22 cellular contexts compared by ENCODE assay signal in the genomic region with DNA sequence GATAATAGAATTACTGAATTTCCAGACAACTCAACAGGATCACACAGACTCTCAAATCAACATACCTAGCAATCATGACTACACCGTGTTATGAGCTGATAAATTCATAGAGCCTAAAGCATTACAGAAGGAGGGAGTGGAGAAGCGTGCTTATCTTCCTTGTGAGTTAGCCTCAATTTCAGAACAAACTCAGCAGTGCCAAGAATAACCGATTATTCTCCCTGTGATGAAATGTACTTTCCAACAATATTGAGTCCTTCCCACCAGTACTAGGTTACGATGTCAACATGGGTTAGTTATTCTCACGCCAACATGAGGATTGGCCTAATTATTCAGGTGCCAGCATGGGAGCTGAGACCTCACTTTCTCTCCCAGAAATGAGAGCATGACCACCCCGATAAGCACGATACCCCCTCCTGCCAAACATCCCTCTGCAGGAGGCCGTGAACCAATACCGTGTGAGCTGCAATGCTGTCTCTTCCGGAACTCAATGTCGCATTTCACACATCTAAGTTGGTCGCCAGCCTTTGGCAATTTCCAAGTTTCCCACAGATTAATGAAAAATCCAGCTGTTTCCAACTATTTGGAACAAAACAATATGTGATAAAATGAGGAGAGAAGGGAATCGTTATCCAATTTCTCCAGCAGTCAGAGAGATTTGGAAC.
DNase-seq lines count a peak whose midpoint lies in the region; ATAC-seq and TF ChIP-seq lines count a peak whose summit lies in the region.
"Had no signal": no experiment of that assay in that cellular context is flagged by ENCODE, and none has a peak within 500 bp of the region (broad histone marks: within the 10 kb centered on the region; RNA-seq: fewer than 3 reads in every experiment).

No MANE protein-coding gene starts in this region.

- TF ChIP-seq POLR2A in sigmoid colon (IDR thresholded peaks at IDR 0.05) = no peak

- intact Hi-C loops in upper lobe of right lung (cut with DNase I) (no loop called here), sigmoid colon (cut with DNase I) (no loop called here)

- no peaks in the 10 kb centered on the region for H3K9me3 ChIP-seq in lung (ENCODE audit: control insufficient read depth in 2 of 2, insufficient read depth in 1 of 2, low read length in 1 of 2)
- no peaks in the 10 kb centered on the region for H3K9me3 ChIP-seq in upper lobe of right lung
- H3K9me3 ChIP-seq in sigmoid colon = no peaks in the 10 kb centered on the region
- H3K9me3 ChIP-seq: neutrophil, Peyer's patch had no signal

- no peaks in the 10 kb centered on the region for H3K9me3 Mint-ChIP-seq in natural killer cell treated with Interleukin-12 subunit alpha and Interleukin-12 subunit beta and Interleukin-15 and Interleukin-18, amount 100 ng/mL, for 72 hours
- H3K9me3 Mint-ChIP-seq: activated CD4-positive, alpha-beta T cell treated with anti-CD3 and anti-CD28 coated beads, Interleukin-2, amount 10 ng/mL, durations not matched to agents 24 days and 14 days; activated naive CD4-positive, alpha-beta T cell treated with anti-CD3 and anti-CD28 coated beads, Interleukin-2, amount 50 U/mL, for 24 hours; HFFc6 had no signal

- H3K36me3 ChIP-seq in lung (ENCODE audit: control insufficient read depth in 2 of 2, insufficient read depth in 2 of 2, low read length in 2 of 2) (no peaks in the 10 kb centered on the region), upper lobe of right lung (no peaks in the 10 kb centered on the region), sigmoid colon (no peaks in the 10 kb centered on the region)
- H3K36me3 ChIP-seq: neutrophil, Peyer's patch had no signal

- H3K27ac ChIP-seq in lung (ENCODE audit: low read depth in 1 of 2, low read length in 1 of 2) (no peak overlapping the region), upper lobe of right lung (no peak overlapping the region), sigmoid colon (peak overlapping the region in 1 of 4 donors; percentile 29)
- H3K27ac ChIP-seq: foreskin keratinocyte, neutrophil, Peyer's patch had no signal

- DNase-seq in astrocyte of the spinal cord (ENCODE audit: low read depth, low spot score) (peak; percentile 28), fibroblast of peridontal ligament (ENCODE audit: extremely low read depth) (peak; percentile 25), lung (ENCODE audit: low spot score) (no peak), upper lobe of right lung (no peak), sigmoid colon (no peak)
- DNase-seq in natural killer cell treated with Interleukin-12 subunit alpha and Interleukin-12 subunit beta and Interleukin-15 and Interleukin-18, amount 100 ng/mL, for 72 hours (ENCODE audit: low spot score) = no peak
- DNase-seq: activated CD4-positive, alpha-beta T cell treated with anti-CD3 and anti-CD28 coated beads, Interleukin-2, amount 10 ng/mL, durations not matched to agents 24 days and 14 days; DMS79; foreskin keratinocyte; HFFc6; islet precursor cell; KG1; NCI-H146; NCI-H524; NK-92 treated with Interleukin-12 subunit alpha and Interleukin-12 subunit beta, amount 100 ng/mL, for 24 hours; Peyer's patch; substantia nigra; T-helper 2 cell had no signal

- ATAC-seq in lung (ENCODE audit: insufficient read depth, low FRiP score) = peak; percentile 47
- peak; percentile 43 for ATAC-seq in upper lobe of right lung
- ATAC-seq in GM19452 (IDR thresholded peaks at IDR 0.05; ENCODE audit: unreplicated experiment) = no peak
- ATAC-seq in natural killer cell treated with Interleukin-12 subunit alpha and Interleukin-12 subunit beta and Interleukin-15 and Interleukin-18, amount 100 ng/mL, for 72 hours = no peak
- ATAC-seq: foreskin keratinocyte, GM12878 had no signal

- no peaks in the 10 kb centered on the region for H3K27me3 ChIP-seq in lung (ENCODE audit: control insufficient read depth, insufficient read depth)
- no peaks in the 10 kb centered on the region for H3K27me3 ChIP-seq in upper lobe of right lung
- no peaks in the 10 kb centered on the region for H3K27me3 ChIP-seq in sigmoid colon
- H3K27me3 ChIP-seq: foreskin keratinocyte, neutrophil, Peyer's patch had no signal

- no peaks in the 10 kb centered on the region for H3K4me1 Mint-ChIP-seq in natural killer cell treated with Interleukin-12 subunit alpha and Interleukin-12 subunit beta and Interleukin-15 and Interleukin-18, amount 100 ng/mL, for 72 hours (ENCODE audit: low read depth in 2 of 2)
- H3K4me1 Mint-ChIP-seq: activated CD4-positive, alpha-beta T cell treated with anti-CD3 and anti-CD28 coated beads, Interleukin-2, amount 10 ng/mL, durations not matched to agents 24 days and 14 days; activated naive CD4-positive, alpha-beta T cell treated with anti-CD3 and anti-CD28 coated beads, Interleukin-2, amount 50 U/mL, for 24 hours had no signal

- TF ChIP-seq CTCF in astrocyte of the spinal cord (IDR thresholded peaks at IDR 0.05; ENCODE audit: low read depth, low read length) (no peak), lung (IDR thresholded peaks at IDR 0.05; ENCODE audit: control extremely low read depth, extremely low read depth) (no peak), upper lobe of right lung (IDR thresholded peaks at IDR 0.05) (no peak), sigmoid colon (IDR thresholded peaks at IDR 0.05) (no peak)

- no peaks in the 10 kb centered on the region for H3K36me3 Mint-ChIP-seq in natural killer cell treated with Interleukin-12 subunit alpha and Interleukin-12 subunit beta and Interleukin-15 and Interleukin-18, amount 100 ng/mL, for 72 hours
- H3K36me3 Mint-ChIP-seq: activated naive CD4-positive, alpha-beta T cell treated with anti-CD3 and anti-CD28 coated beads, Interleukin-2, amount 50 U/mL, for 24 hours had no signal

- no peak for TF ChIP-seq EP300 in sigmoid colon (IDR thresholded peaks at IDR 0.05)

- peaks cover 0 to 4% of the 10 kb centered on the region in 2 donors for H3K27me3 Mint-ChIP-seq in natural killer cell treated with Interleukin-12 subunit alpha and Interleukin-12 subunit beta and Interleukin-15 and Interleukin-18, amount 100 ng/mL, for 72 hours

- no peak overlapping the region for H3K27ac Mint-ChIP-seq in natural killer cell treated with Interleukin-12 subunit alpha and Interleukin-12 subunit beta and Interleukin-15 and Interleukin-18, amount 100 ng/mL, for 72 hours
- H3K27ac Mint-ChIP-seq: activated CD4-positive, alpha-beta T cell treated with anti-CD3 and anti-CD28 coated beads, Interleukin-2, amount 10 ng/mL, durations not matched to agents 24 days and 14 days; activated naive CD4-positive, alpha-beta T cell treated with anti-CD3 and anti-CD28 coated beads, Interleukin-2, amount 50 U/mL, for 24 hours; HFFc6 had no signal

- H3K4me3 ChIP-seq in astrocyte of the spinal cord (ENCODE audit: low read depth, low read length) (no peak overlapping the region), lung (no peak overlapping the region), upper lobe of right lung (no peak overlapping the region), sigmoid colon (no peak overlapping the region)
- H3K4me3 ChIP-seq: GM12878, Peyer's patch had no signal

- H3K4me1 ChIP-seq in lung (ENCODE audit: control insufficient read depth in 2 of 2, insufficient read depth in 2 of 2, low read length in 2 of 2) (peaks cover 0 to 2% of the 10 kb centered on the region in 2 donors), upper lobe of right lung (no peaks in the 10 kb centered on the region), sigmoid colon (no peaks in the 10 kb centered on the region)
- H3K4me1 ChIP-seq: foreskin keratinocyte, Peyer's patch had no signal

- in situ Hi-C loops in astrocyte of the spinal cord (cut with HindIII; ENCODE audit: low sequenced_read_pairs) = no loop called here

- WGBS in lung, 2 donors = 77 to 86% methylated on average over 13 of the region's 13 CpGs
- WGBS in sigmoid colon, 2 donors = 87 to 96% methylated on average over 13 of the region's 13 CpGs

- no peak overlapping the region for H3K4me3 Mint-ChIP-seq in natural killer cell treated with Interleukin-12 subunit alpha and Interleukin-12 subunit beta and Interleukin-15 and Interleukin-18, amount 100 ng/mL, for 72 hours
- H3K4me3 Mint-ChIP-seq: activated CD4-positive, alpha-beta T cell treated with anti-CD3 and anti-CD28 coated beads, Interleukin-2, amount 10 ng/mL, durations not matched to agents 24 days and 14 days; activated naive CD4-positive, alpha-beta T cell treated with anti-CD3 and anti-CD28 coated beads, Interleukin-2, amount 50 U/mL, for 24 hours; HFFc6 had no signal

Comparison
In these comparisons a context has a peak if more than half of its experiments do, and no peak if none do; other contexts are left out.
1. DNase-seq: peak in astrocyte of the spinal cord (single experiment) and fibroblast of peridontal ligament (single experiment); none in lung (single experiment), upper lobe of right lung (single experiment), sigmoid colon (single experiment) and natural killer cell treated with Interleukin-12 subunit alpha and Interleukin-12 subunit beta and Interleukin-15 and Interleukin-18, amount 100 ng/mL, for 72 hours (single experiment).
2. ATAC-seq: peak in lung (single experiment) and upper lobe of right lung (single experiment); none in GM19452 (single experiment) and natural killer cell treated with Interleukin-12 subunit alpha and Interleukin-12 subunit beta and Interleukin-15 and Interleukin-18, amount 100 ng/mL, for 72 hours (0 of 2).